In genomic region chr9:129139993-129140396, GRCh38 we compare ENCODE assay signal across 7 cellular contexts. TPM values are rescaled to one million over a fixed set of nuclear protein-coding genes. Genes with fewer than 3 reads are reported as not detected.
A peak's percentile ranks its signal among the peaks of the same experiment; 100 is the strongest.
DNase-seq lines count a peak whose midpoint lies in the region; ATAC-seq, FAIRE-seq and TF ChIP-seq lines count a peak whose summit lies in the region.

No MANE protein-coding gene starts in this region.

- H3K36me3 Mint-ChIP-seq in central memory CD8-positive, alpha-beta T cell (ENCODE audit: insufficient read depth): peaks cover 17% of the 10 kb centered on the region

- H3K4me2 ChIP-seq in keratinocyte (ENCODE audit: control insufficient read depth, extremely low read depth, insufficient read depth, low read depth, low read length): peak overlapping the region; percentile 88

- peaks cover 2% of the 10 kb centered on the region for H3K9me1 ChIP-seq in keratinocyte (ENCODE audit: control insufficient read depth, extremely low read depth, insufficient read depth, low read length)

- H3K4me1 ChIP-seq in keratinocyte (ENCODE audit: control insufficient read depth, extremely low read depth, insufficient read depth, low read length): peaks cover 48% of the 10 kb centered on the region

- dilution Hi-C loops in keratinocyte (cut with MboI; ENCODE audit: extremely low pct_ligation_motif_present, low sequenced_read_pairs): no loop called here

- H3K9me3 ChIP-seq in keratinocyte (ENCODE audit: control insufficient read depth, low read depth, low read length): no peaks in the 10 kb centered on the region

- no peaks in the 10 kb centered on the region for H3K27me3 Mint-ChIP-seq in central memory CD8-positive, alpha-beta T cell

- H3K27ac Mint-ChIP-seq in central memory CD8-positive, alpha-beta T cell (ENCODE audit: low read depth): peak overlapping the region; percentile 84

- no peaks in the 10 kb centered on the region for H3K9me3 Mint-ChIP-seq in central memory CD8-positive, alpha-beta T cell

- peak overlapping the region; percentile 99 for H3K27ac ChIP-seq in keratinocyte (ENCODE audit: control insufficient read depth, insufficient read depth, low read length)

- H4K20me1 ChIP-seq in keratinocyte (ENCODE audit: control insufficient read depth, extremely low read depth, insufficient read depth, low read length): no peaks in the 10 kb centered on the region

- DNase-seq in NCI-H2171 treated with DMSO at 0.1 percent for 48 hours (lab: John Stamatoyannopoulos, UW): peak; percentile 100
- DNase-seq in central memory CD8-positive, alpha-beta T cell (ENCODE audit: low spot score in 2 of 2): peak; percentile 33 to 54
- peak; percentile 89 for DNase-seq in keratinocyte (ENCODE audit: low read depth, low spot score)
- peak; percentile 87 for DNase-seq in stimulated activated CD4-positive, alpha-beta T cell treated with anti-CD3 and anti-CD28 coated beads, Interleukin-15, amount 100 ng/mL, for 24 hours

- peak; percentile 87 for FAIRE-seq in keratinocyte (lab: Jason Lieb, UNC)

- peaks cover 15 to 24% of the 10 kb centered on the region in 2 experiments for H3K36me3 ChIP-seq in keratinocyte (ENCODE audit: control insufficient read depth in 2 of 2, extremely low read depth in 1 of 2, insufficient read depth in 2 of 2, low read length in 2 of 2)

- peak overlapping the region; percentile 97 for H3K9ac ChIP-seq in keratinocyte (ENCODE audit: control insufficient read depth, extremely low read depth, insufficient read depth, low read length)

- peak overlapping the region; percentile 31 to 62 (median 58) for H3K4me3 ChIP-seq in keratinocyte (ENCODE audit: control insufficient read depth in 2 of 3, extremely low read depth in 1 of 3, insufficient read depth in 2 of 3, low read depth in 1 of 3, low read length in 3 of 3)

- peak overlapping the region; percentile 85 for H3K4me3 Mint-ChIP-seq in central memory CD8-positive, alpha-beta T cell

- H3K27me3 ChIP-seq in keratinocyte (ENCODE audit: control insufficient read depth, extremely low read depth, insufficient read depth, low read length): no peaks in the 10 kb centered on the region

- TF ChIP-seq CTCF in keratinocyte (optimal IDR thresholded peaks at IDR 0.05 in 1 of 3, IDR thresholded peaks at IDR 0.05 in 1 of 3, conservative IDR thresholded peaks at IDR 0.05 in 1 of 3; ENCODE audit: extremely low read depth in 1 of 3, insufficient read depth in 2 of 3, low read length in 3 of 3): no peak

- H3K79me2 ChIP-seq in keratinocyte (ENCODE audit: control insufficient read depth, insufficient read depth, low read length): peaks cover 6% of the 10 kb centered on the region

- peaks cover 25% of the 10 kb centered on the region for H3K4me1 Mint-ChIP-seq in central memory CD8-positive, alpha-beta T cell

- no peak overlapping the region for H2AFZ ChIP-seq in keratinocyte (ENCODE audit: control insufficient read depth, low read length)

- ATAC-seq in GM18517 (IDR thresholded peaks at IDR 0.05; ENCODE audit: unreplicated experiment): peak; percentile 51
- ATAC-seq in HG03095 (IDR thresholded peaks at IDR 0.05; ENCODE audit: unreplicated experiment): peak; percentile 49
- ATAC-seq in activated CD4-positive, CD25-positive, alpha-beta regulatory T cell treated with anti-CD3 and anti-CD28 coated beads, Interleukin-2, amount 50 U/mL, for 24 hours: peak; percentile 93 to 95
- peak; percentile 92 for ATAC-seq in central memory CD8-positive, alpha-beta T cell (replicated peaks; ENCODE audit: extremely low read depth, poor library complexity, severe bottlenecking)

RNA-seq across cellular contexts. Expression of gene PTPA, which starts 28.8 kb away (rescaled TPM):
- polyA plus RNA-seq in keratinocyte: 86.8 to 127 TPM (median 98.0 TPM) in 3 replicates
- 14.6 TPM for polyA plus RNA-seq in keratinocyte (2011; ENCODE audit: low read depth)
- polyA plus RNA-seq in keratinocyte (2011; cell fraction: cytosol; rRNA removed): 80.8 and 81.8 TPM in 2 replicates
- 77.5 and 93.2 TPM in 2 replicates for polyA plus RNA-seq in keratinocyte (2011; cell fraction: nucleus; rRNA removed)
- polyA plus RNA-seq in keratinocyte (2012; ENCODE audit: low replicate concordance): 43.8 and 93.0 TPM in 2 replicates
- polyA minus RNA-seq in keratinocyte: 113 to 151 TPM (median 121 TPM) in 3 replicates
- 77.1 TPM for polyA minus RNA-seq in keratinocyte (2011; cell fraction: cytosol; rRNA and poly(A)+ RNA removed)
- 43.4 and 67.5 TPM in 2 replicates for polyA minus RNA-seq in keratinocyte (2011; cell fraction: nucleus; rRNA and poly(A)+ RNA removed)

RNA-seq across cellular contexts. Expression of gene CRAT, which starts 29.4 kb away (rescaled TPM):
- 6.5 to 12.5 TPM (median 8.2 TPM) in 3 replicates for polyA plus RNA-seq in keratinocyte
- polyA plus RNA-seq in keratinocyte (2011; ENCODE audit: low read depth): 4.9 TPM
- 9.8 and 18.3 TPM in 2 replicates for polyA plus RNA-seq in keratinocyte (2011; cell fraction: cytosol; rRNA removed)
- 10.5 and 15.6 TPM in 2 replicates for polyA plus RNA-seq in keratinocyte (2011; cell fraction: nucleus; rRNA removed)
- 10.2 and 14.1 TPM in 2 replicates for polyA plus RNA-seq in keratinocyte (2012; ENCODE audit: low replicate concordance)
- 9.7 to 30.8 TPM (median 11.2 TPM) in 3 replicates for polyA minus RNA-seq in keratinocyte
- polyA minus RNA-seq in keratinocyte (2011; cell fraction: cytosol; rRNA and poly(A)+ RNA removed): 22.8 TPM
- polyA minus RNA-seq in keratinocyte (2011; cell fraction: nucleus; rRNA and poly(A)+ RNA removed): 6.5 and 7.5 TPM in 2 replicates

RNA-seq across cellular contexts. Expression of gene IER5L, which starts 38.1 kb away (rescaled TPM):
- 2.1 to 3.6 TPM (median 2.8 TPM) in 3 replicates for polyA plus RNA-seq in keratinocyte
- polyA plus RNA-seq in keratinocyte (2011; ENCODE audit: low read depth): 4.1 TPM
- polyA plus RNA-seq in keratinocyte (2011; cell fraction: cytosol; rRNA removed): 0.75 and 2.7 TPM in 2 replicates
- 2.1 and 4.5 TPM in 2 replicates for polyA plus RNA-seq in keratinocyte (2011; cell fraction: nucleus; rRNA removed)
- polyA plus RNA-seq in keratinocyte (2012; ENCODE audit: low replicate concordance): 2.4 and 5.1 TPM in 2 replicates
- 1.3 to 1.4 TPM (median 1.3 TPM) in 3 replicates for polyA minus RNA-seq in keratinocyte
- polyA minus RNA-seq in keratinocyte (2011; cell fraction: cytosol; rRNA and poly(A)+ RNA removed): 18.4 TPM
- polyA minus RNA-seq in keratinocyte (2011; cell fraction: nucleus; rRNA and poly(A)+ RNA removed): 4.3 and 7.5 TPM in 2 replicates

RNA-seq across cellular contexts. Expression of gene DOLPP1, which starts 59.1 kb away (rescaled TPM):
- 14.2 to 17.7 TPM (median 16.7 TPM) in 3 replicates for polyA plus RNA-seq in keratinocyte
- polyA plus RNA-seq in keratinocyte (2011; ENCODE audit: low read depth): 8.6 TPM
- 12.0 and 12.3 TPM in 2 replicates for polyA plus RNA-seq in keratinocyte (2011; cell fraction: cytosol; rRNA removed)
- polyA plus RNA-seq in keratinocyte (2011; cell fraction: nucleus; rRNA removed): 30.2 and 33.2 TPM in 2 replicates
- 10.1 and 14.0 TPM in 2 replicates for polyA plus RNA-seq in keratinocyte (2012; ENCODE audit: low replicate concordance)
- 12.3 to 26.1 TPM (median 18.2 TPM) in 3 replicates for polyA minus RNA-seq in keratinocyte
- 13.0 TPM for polyA minus RNA-seq in keratinocyte (2011; cell fraction: cytosol; rRNA and poly(A)+ RNA removed)
- 10.4 and 13.4 TPM in 2 replicates for polyA minus RNA-seq in keratinocyte (2011; cell fraction: nucleus; rRNA and poly(A)+ RNA removed)

Comparison
In these comparisons a context has a peak if more than half of its experiments do, and no peak if none do; other contexts are left out.
1. Peak in every context shown above with its lines: DNase-seq, ATAC-seq, H3K4me3 ChIP-seq and H3K27ac ChIP-seq.
2. DNase-seq: peak in every context shown above with its lines; median percentile 100 in NCI-H2171 treated with DMSO at 0.1 percent for 48 hours; 89 in keratinocyte; 87 in stimulated activated CD4-positive, alpha-beta T cell treated with anti-CD3 and anti-CD28 coated beads, Interleukin-15, amount 100 ng/mL, for 24 hours; 44 in central memory CD8-positive, alpha-beta T cell.